8 cellular contexts compared by ENCODE assay signal in genomic region chr1:201690528-201690927, GRCh38.
"Had no signal": no experiment of that assay in that cellular context is flagged by ENCODE, and none has a peak within 500 bp of the region (broad histone marks: within the 10 kb centered on the region; RNA-seq: fewer than 3 reads in every experiment).

No MANE protein-coding gene starts in this region.

- H3K4me3 ChIP-seq: GM23248 had no signal

- H3K9ac ChIP-seq: GM23248 had no signal

- ATAC-seq: HepG2 had no signal

- H3K27ac ChIP-seq: GM23248, HL-60 had no signal

- H2AFZ ChIP-seq: GM23248 had no signal

- FAIRE-seq: H54, HepG2 had no signal

- H3K27ac Mint-ChIP-seq: H9, IgD-negative memory B cell had no signal

- H3K4me3 Mint-ChIP-seq: H9, IgD-negative memory B cell had no signal

- H3K9me3 Mint-ChIP-seq: H9, IgD-negative memory B cell had no signal

- DNase-seq: GM23248, GOT3, H9, HCEC 1CT had no signal

- H3K36me3 Mint-ChIP-seq: IgD-negative memory B cell had no signal
